ENCODE assay signal across 13 cellular contexts in the genomic region with DNA sequence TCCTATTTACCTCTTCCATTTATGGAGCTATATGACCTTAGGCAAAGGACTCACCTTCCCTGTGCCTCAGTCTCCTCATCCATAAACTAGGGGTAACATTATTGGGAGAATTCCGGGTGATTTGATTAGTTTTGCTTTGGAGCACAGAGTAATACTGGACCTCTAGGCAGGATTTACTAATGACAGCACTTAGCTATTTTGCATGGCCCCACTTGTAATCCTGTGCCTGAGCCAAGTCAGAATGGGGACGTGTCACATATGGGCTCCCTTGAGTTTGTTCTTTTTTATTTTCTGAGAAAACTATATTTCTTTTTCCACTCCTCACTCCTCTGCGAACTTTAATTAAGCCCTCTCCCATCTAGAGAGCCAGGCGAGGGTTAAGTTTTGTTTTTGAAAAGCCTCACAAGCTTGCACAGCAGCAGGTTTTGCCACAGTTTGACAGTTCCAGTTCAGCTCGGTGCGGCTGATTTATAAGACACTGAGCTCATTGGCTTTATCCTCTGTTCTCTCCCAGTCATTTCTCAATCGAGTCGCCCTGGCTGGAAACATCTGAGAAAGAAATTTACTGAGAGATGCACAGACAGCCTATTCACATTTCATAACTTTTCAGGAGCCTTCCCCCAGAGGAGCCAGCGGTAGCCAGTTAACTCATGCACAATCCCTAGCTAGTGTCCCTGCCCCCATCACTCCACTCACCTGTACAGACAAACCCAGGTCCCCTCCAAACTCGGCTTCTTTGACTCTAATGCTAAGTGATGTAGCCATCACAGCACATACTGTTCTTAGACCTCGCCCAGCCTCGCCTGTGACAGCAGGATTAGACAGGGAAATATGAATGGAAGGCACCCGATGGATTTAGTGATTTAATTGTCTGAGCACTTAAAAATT.
A peak's percentile ranks its signal among the peaks of the same experiment; 100 is the strongest.
DNase-seq lines count a peak whose midpoint lies in the region; ATAC-seq and TF ChIP-seq lines count a peak whose summit lies in the region.
"Had no signal": no experiment of that assay in that cellular context is flagged by ENCODE, and none has a peak within 500 bp of the region (broad histone marks: within the 10 kb centered on the region; RNA-seq: fewer than 3 reads in every experiment).

No MANE protein-coding gene starts in this region.

- H2AK5ac ChIP-seq in neuronal stem cell (ENCODE audit: low read depth, low read length), result no peak overlapping the region

- no peak overlapping the region for H4K91ac ChIP-seq in neuronal stem cell (ENCODE audit: low read depth, low read length, poor library complexity)

- no peak overlapping the region for H3K4me3 ChIP-seq in adrenal gland
- H3K4me3 ChIP-seq in fibroblast of villous mesenchyme (ENCODE audit: low read depth, low read length), result no peak overlapping the region
- no peak overlapping the region for H3K4me3 ChIP-seq in neuronal stem cell (ENCODE audit: low read length in 2 of 2)
- no peak overlapping the region for H3K4me3 ChIP-seq in thyroid gland (replicated peaks in 1 of 3)

- no peak overlapping the region for H2BK120ac ChIP-seq in neuronal stem cell (ENCODE audit: low read depth, low read length)

- H3K9me3 ChIP-seq in adrenal gland (replicated peaks in 1 of 3) (no peaks in the 10 kb centered on the region), neuronal stem cell (replicated peaks in 1 of 2; ENCODE audit: control insufficient read depth in 2 of 2, insufficient read depth in 1 of 2, low read depth in 1 of 2, low read length in 2 of 2) (no peaks in the 10 kb centered on the region), thyroid gland (no peaks in the 10 kb centered on the region)

- no peak overlapping the region for H3K23ac ChIP-seq in neuronal stem cell (ENCODE audit: low read depth, low read length, poor library complexity)

- TF ChIP-seq CTCF in adrenal gland (IDR thresholded peaks at IDR 0.05) (no peak), fibroblast of villous mesenchyme (IDR thresholded peaks at IDR 0.05; ENCODE audit: insufficient read depth, low read depth, low read length) (no peak), thyroid gland (IDR thresholded peaks at IDR 0.05) (no peak)

- H3K4ac ChIP-seq in neuronal stem cell (ENCODE audit: low read length), result no peak overlapping the region

- H3K9ac ChIP-seq in neuronal stem cell (ENCODE audit: low read depth, low read length, poor library complexity), result no peak overlapping the region

- no peak overlapping the region for H2BK12ac ChIP-seq in neuronal stem cell (ENCODE audit: low read length)

- H4K8ac ChIP-seq in neuronal stem cell (ENCODE audit: low read depth, low read length), result no peak overlapping the region

- no peaks in the 10 kb centered on the region for H3K79me1 ChIP-seq in neuronal stem cell (ENCODE audit: low read depth, low read length)

- peaks cover 0 to 15% of the 10 kb centered on the region in 2 donors for H3K4me1 ChIP-seq in adrenal gland (replicated peaks in 1 of 2)
- peaks cover 4 to 12% of the 10 kb centered on the region in 2 donors for H3K4me1 ChIP-seq in neuronal stem cell (ENCODE audit: control insufficient read depth in 2 of 2, insufficient read depth in 1 of 2, low read depth in 1 of 2, low read length in 2 of 2)
- H3K4me1 ChIP-seq in thyroid gland, result peaks cover 0 to 9% of the 10 kb centered on the region in 2 donors

- H2BK15ac ChIP-seq in neuronal stem cell (ENCODE audit: low read length), result no peak overlapping the region

- H3K18ac ChIP-seq in neuronal stem cell (ENCODE audit: low read length), result no peak overlapping the region

- TF ChIP-seq POLR2A in adrenal gland (IDR thresholded peaks at IDR 0.05) (no peak), thyroid gland (IDR thresholded peaks at IDR 0.05) (no peak)

- 30 to 38% (median 34%) methylated on average over 13 of the region's 13 CpGs for WGBS in adrenal gland, 4 donors
- no CpG with 5 or more reads among the region's 13 CpGs for WGBS in neuronal stem cell (ENCODE audit: extremely low coverage in 2 of 2, insufficient read length in 2 of 2, insufficient replicate concordance in 1 of 2), 2 donors
- WGBS in thyroid gland, 2 donors, result 35 to 38% methylated on average over 13 of the region's 13 CpGs

- intact Hi-C loops in adrenal gland (cut with DNase I) (no loop called here), thyroid gland (cut with DNase I) (no loop called here)

- H3K36me3 ChIP-seq in adrenal gland (replicated peaks in 1 of 2), result no peaks in the 10 kb centered on the region
- H3K36me3 ChIP-seq in neuronal stem cell (replicated peaks in 1 of 2; ENCODE audit: control insufficient read depth in 2 of 2, insufficient read depth in 2 of 2, low read length in 2 of 2), result no peaks in the 10 kb centered on the region
- H3K36me3 ChIP-seq in thyroid gland, result no peaks in the 10 kb centered on the region

- H3K27me3 ChIP-seq in adrenal gland, result no peaks in the 10 kb centered on the region
- H3K27me3 ChIP-seq in neuronal stem cell (ENCODE audit: control insufficient read depth in 3 of 3, insufficient read depth in 3 of 3, low read depth in 1 of 3, low read length in 3 of 3), result no peaks in the 10 kb centered on the region
- no peaks in the 10 kb centered on the region for H3K27me3 ChIP-seq in thyroid gland

- no peak overlapping the region for H3K4me2 ChIP-seq in neuronal stem cell (ENCODE audit: insufficient read depth, low read length, poor library complexity, severe bottlenecking)

- H3K14ac ChIP-seq in neuronal stem cell (ENCODE audit: low read length), result no peak overlapping the region

- peak overlapping the region; percentile 73 for H2AFZ ChIP-seq in neuronal stem cell (ENCODE audit: low read length)

- H2BK5ac ChIP-seq in neuronal stem cell (ENCODE audit: low read length), result no peak overlapping the region

- DNase-seq in adrenal gland (peak in 6 of 7 donors; percentile 32 to 84 (median 53)), fibroblast of villous mesenchyme (ENCODE audit: low read depth) (peak; percentile 3), neuronal stem cell (ENCODE audit: low spot score) (no peak), thyroid gland (peak; percentile 11 to 20), HT-29 (ENCODE audit: low spot score) (no peak), NCI-H345 treated with DMSO at 0.1 percent for 48 hours (lab: John Stamatoyannopoulos, UW; ENCODE audit: unreplicated experiment) (no peak)
- DNase-seq: activated T-cell treated with anti-CD3 and anti-CD28 coated beads for 4 hours; CD4-positive, alpha-beta memory T cell; MM.1S had no signal

- ATAC-seq in GM21381 (IDR thresholded peaks at IDR 0.05; ENCODE audit: unreplicated experiment) (no peak), GM19023 (IDR thresholded peaks at IDR 0.05; ENCODE audit: unreplicated experiment) (no peak)
- ATAC-seq: stimulated activated memory B cell treated with anti-CD40 and anti-IgM and Interleukin-4, amounts not matched to agents 10 μg/mL and 1 μg/mL and 100 μg/mL, for 72 hours; WTC11 had no signal

- H3K27ac ChIP-seq in adrenal gland (peak overlapping the region in 3 of 5 donors; percentile 56 to 84 (median 60)), neuronal stem cell (replicated peaks; ENCODE audit: low read length) (no peak overlapping the region), thyroid gland (no peak overlapping the region)

Comparison
In these comparisons a context has a peak if more than half of its experiments do, and no peak if none do; other contexts are left out.
1. DNase-seq: peak in adrenal gland (6 of 7), fibroblast of villous mesenchyme (single experiment) and thyroid gland (2 of 2); none in neuronal stem cell (single experiment), HT-29 (single experiment) and NCI-H345 treated with DMSO at 0.1 percent for 48 hours (single experiment).
2. H3K27ac ChIP-seq: peak in adrenal gland (3 of 5); none in neuronal stem cell (single experiment) and thyroid gland (0 of 3).